Comparison of ENCODE assay signal across 1 cellular context in the genomic region with DNA sequence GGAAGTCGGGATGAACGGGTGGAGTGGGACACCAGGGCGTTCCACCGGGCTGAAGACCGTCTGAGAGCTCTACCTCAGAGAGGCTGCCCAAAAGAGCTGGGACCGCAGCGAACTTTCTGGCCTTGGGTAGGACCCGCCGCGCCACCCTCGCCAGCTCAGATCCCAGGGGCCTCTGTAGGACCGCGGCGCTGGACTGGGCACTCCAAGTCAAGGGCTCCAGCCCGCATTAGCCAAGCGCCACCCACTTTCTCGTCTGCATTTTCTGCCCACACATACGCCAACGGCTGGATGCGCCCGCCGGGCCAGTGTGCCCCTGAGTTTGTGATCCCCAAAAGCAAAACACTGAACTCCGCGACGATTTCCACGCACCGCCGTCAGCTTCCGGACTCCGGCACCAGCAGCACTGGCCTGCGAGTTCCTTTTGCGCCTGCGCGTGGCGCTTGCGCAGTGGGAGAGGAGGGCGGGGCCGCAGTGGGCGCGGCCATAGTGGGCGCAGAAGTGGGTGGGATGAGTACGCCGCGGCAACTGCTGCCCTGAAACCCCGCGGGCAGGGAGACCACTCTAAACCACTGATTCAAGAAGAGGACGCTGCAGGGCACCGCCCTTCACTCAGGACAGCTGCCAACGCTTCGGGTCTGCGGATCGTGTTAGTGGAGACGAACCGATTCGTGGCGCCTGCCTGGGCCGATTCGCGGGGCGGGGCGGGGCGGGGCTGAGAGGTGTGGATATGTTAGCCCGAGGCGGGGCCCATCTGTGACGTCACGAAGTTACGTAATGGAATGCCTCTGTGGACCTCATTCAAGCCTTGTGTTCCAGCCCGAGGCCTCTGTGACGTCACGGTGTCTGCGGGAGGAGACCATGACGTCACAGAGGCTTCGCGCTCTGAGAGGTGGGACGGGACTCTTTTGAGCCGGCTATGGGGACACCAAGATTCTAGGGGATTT.
TF ChIP-seq lines count a peak whose summit lies in the region.

No MANE protein-coding gene starts in this region.

TF ChIP-seq in HepG2, 621 proteins besides CTCF, POLR2A, EP300 and RAD21 (continued from another document and continues in another):
- TF ChIP-seq, protein P1, sequence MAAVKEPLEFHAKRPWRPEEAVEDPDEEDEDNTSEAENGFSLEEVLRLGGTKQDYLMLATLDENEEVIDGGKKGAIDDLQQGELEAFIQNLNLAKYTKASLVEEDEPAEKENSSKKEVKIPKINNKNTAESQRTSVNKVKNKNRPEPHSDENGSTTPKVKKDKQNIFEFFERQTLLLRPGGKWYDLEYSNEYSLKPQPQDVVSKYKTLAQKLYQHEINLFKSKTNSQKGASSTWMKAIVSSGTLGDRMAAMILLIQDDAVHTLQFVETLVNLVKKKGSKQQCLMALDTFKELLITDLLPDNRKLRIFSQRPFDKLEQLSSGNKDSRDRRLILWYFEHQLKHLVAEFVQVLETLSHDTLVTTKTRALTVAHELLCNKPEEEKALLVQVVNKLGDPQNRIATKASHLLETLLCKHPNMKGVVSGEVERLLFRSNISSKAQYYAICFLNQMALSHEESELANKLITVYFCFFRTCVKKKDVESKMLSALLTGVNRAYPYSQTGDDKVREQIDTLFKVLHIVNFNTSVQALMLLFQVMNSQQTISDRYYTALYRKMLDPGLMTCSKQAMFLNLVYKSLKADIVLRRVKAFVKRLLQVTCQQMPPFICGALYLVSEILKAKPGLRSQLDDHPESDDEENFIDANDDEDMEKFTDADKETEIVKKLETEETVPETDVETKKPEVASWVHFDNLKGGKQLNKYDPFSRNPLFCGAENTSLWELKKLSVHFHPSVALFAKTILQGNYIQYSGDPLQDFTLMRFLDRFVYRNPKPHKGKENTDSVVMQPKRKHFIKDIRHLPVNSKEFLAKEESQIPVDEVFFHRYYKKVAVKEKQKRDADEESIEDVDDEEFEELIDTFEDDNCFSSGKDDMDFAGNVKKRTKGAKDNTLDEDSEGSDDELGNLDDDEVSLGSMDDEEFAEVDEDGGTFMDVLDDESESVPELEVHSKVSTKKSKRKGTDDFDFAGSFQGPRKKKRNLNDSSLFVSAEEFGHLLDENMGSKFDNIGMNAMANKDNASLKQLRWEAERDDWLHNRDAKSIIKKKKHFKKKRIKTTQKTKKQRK (IDR thresholded peaks at IDR 0.05; ENCODE audit: low read length) = no peak
- TF ChIP-seq PHF20 (CRISPR knock-in tag; IDR thresholded peaks at IDR 0.05) (peak; percentile 95), CREB1 (IDR thresholded peaks at IDR 0.05) (peak; percentile 100), CREB1 (CRISPR knock-in tag; IDR thresholded peaks at IDR 0.05) (peak; percentile 99), MED13 (CRISPR knock-in tag; IDR thresholded peaks at IDR 0.05) (no peak; the same call in none of the 2 replicates), RFXANK (CRISPR knock-in tag; IDR thresholded peaks at IDR 0.05) (0 out of 2 replicates have a peak, but pooled peaks have one; percentile 86), MBNL3 (CRISPR knock-in tag; conservative IDR thresholded peaks at IDR 0.05) (no peak), ARNT (IDR thresholded peaks at IDR 0.05) (no peak), BRCA1 (CRISPR knock-in tag; IDR thresholded peaks at IDR 0.05) (peak; percentile 84; the same call in 1 of the 2 replicates), ELF4 (CRISPR knock-in tag; IDR thresholded peaks at IDR 0.05; ENCODE audit: borderline replicate concordance) (no peak), ZBTB3 (CRISPR knock-in tag; IDR thresholded peaks at IDR 0.05; ENCODE audit: borderline replicate concordance, low read depth) (peak; percentile 68; the same call in 1 of the 2 replicates), ZNF296 (CRISPR knock-in tag; conservative IDR thresholded peaks at IDR 0.05) (0 out of 2 replicates have a peak, but pooled peaks have one; percentile 38), ARID2 (CRISPR knock-in tag; IDR thresholded peaks at IDR 0.05; ENCODE audit: borderline replicate concordance) (peak; percentile 33; the same call in 1 of the 2 replicates), REL (CRISPR knock-in tag; conservative IDR thresholded peaks at IDR 0.05) (no peak), CENPT (CRISPR knock-in tag; IDR thresholded peaks at IDR 0.05; ENCODE audit: low read depth) (peak; percentile 88; the same call in 1 of the 2 replicates), SP5 (CRISPR knock-in tag; IDR thresholded peaks at IDR 0.05; ENCODE audit: borderline replicate concordance, low read depth) (peak; percentile 72; the same call in 1 of the 2 replicates), TSC22D2 (CRISPR knock-in tag; IDR thresholded peaks at IDR 0.05; ENCODE audit: borderline replicate concordance) (peak; percentile 72; the same call in 1 of the 2 replicates), NFIB (CRISPR knock-in tag; IDR thresholded peaks at IDR 0.05; ENCODE audit: borderline replicate concordance) (no peak), SOX6 (IDR thresholded peaks at IDR 0.05) (no peak), SOX6 (CRISPR knock-in tag; IDR thresholded peaks at IDR 0.05) (peak; percentile 74)
- TF ChIP-seq, protein P2, sequence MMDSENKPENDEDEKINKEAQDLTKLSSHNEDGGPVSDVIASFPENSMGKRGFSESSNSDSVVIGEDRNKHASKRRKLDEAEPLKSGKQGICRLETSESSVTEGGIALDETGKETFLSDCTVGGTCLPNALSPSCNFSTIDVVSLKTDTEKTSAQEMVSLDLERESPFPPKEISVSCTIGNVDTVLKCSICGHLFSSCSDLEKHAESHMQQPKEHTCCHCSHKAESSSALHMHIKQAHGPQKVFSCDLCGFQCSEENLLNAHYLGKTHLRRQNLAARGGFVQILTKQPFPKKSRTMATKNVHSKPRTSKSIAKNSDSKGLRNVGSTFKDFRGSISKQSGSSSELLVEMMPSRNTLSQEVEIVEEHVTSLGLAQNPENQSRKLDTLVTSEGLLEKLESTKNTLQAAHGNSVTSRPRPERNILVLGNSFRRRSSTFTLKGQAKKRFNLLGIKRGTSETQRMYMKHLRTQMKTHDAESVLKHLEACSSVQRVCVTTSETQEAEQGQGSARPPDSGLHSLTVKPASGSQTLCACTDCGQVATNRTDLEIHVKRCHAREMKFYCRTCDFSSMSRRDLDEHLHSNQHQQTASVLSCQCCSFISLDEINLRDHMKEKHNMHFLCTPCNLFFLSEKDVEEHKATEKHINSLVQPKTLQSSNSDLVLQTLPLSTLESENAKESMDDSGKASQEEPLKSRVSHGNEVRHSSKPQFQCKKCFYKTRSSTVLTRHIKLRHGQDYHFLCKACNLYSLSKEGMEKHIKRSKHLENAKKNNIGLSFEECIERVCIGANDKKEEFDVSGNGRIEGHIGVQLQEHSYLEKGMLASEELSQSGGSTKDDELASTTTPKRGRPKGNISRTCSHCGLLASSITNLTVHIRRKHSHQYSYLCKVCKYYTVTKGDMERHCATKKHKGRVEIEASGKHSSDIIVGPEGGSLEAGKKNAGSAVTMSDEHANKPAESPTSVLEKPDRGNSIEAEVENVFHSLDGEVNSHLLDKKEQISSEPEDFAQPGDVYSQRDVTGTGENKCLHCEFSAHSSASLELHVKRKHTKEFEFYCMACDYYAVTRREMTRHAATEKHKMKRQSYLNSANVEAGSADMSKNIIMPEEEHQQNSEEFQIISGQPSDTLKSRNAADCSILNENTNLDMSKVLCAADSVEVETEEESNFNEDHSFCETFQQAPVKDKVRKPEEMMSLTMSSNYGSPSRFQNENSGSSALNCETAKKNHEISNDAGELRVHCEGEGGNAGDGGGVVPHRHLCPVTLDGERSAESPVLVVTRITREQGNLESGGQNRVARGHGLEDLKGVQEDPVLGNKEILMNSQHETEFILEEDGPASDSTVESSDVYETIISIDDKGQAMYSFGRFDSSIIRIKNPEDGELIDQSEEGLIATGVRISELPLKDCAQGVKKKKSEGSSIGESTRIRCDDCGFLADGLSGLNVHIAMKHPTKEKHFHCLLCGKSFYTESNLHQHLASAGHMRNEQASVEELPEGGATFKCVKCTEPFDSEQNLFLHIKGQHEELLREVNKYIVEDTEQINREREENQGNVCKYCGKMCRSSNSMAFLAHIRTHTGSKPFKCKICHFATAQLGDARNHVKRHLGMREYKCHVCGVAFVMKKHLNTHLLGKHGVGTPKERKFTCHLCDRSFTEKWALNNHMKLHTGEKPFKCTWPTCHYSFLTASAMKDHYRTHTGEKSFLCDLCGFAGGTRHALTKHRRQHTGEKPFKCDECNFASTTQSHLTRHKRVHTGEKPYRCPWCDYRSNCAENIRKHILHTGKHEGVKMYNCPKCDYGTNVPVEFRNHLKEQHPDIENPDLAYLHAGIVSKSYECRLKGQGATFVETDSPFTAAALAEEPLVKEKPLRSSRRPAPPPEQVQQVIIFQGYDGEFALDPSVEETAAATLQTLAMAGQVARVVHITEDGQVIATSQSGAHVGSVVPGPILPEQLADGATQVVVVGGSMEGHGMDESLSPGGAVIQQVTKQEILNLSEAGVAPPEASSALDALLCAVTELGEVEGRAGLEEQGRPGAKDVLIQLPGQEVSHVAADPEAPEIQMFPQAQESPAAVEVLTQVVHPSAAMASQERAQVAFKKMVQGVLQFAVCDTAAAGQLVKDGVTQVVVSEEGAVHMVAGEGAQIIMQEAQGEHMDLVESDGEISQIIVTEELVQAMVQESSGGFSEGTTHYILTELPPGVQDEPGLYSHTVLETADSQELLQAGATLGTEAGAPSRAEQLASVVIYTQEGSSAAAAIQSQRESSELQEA (CRISPR knock-in tag; IDR thresholded peaks at IDR 0.05; ENCODE audit: not compliant biosample characterization) = peak; percentile 94
- TF ChIP-seq, protein P3, sequence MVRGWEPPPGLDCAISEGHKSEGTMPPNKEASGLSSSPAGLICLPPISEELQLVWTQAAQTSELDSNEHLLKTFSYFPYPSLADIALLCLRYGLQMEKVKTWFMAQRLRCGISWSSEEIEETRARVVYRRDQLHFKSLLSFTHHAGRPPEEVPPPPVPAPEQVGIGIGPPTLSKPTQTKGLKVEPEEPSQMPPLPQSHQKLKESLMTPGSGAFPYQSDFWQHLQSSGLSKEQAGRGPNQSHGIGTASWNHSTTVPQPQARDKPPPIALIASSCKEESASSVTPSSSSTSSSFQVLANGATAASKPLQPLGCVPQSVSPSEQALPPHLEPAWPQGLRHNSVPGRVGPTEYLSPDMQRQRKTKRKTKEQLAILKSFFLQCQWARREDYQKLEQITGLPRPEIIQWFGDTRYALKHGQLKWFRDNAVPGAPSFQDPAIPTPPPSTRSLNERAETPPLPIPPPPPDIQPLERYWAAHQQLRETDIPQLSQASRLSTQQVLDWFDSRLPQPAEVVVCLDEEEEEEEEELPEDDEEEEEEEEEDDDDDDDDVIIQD (CRISPR knock-in tag; IDR thresholded peaks at IDR 0.05; ENCODE audit: low read depth) = no peak; the same call in 1 of the 2 replicates
- TF ChIP-seq, protein P4, sequence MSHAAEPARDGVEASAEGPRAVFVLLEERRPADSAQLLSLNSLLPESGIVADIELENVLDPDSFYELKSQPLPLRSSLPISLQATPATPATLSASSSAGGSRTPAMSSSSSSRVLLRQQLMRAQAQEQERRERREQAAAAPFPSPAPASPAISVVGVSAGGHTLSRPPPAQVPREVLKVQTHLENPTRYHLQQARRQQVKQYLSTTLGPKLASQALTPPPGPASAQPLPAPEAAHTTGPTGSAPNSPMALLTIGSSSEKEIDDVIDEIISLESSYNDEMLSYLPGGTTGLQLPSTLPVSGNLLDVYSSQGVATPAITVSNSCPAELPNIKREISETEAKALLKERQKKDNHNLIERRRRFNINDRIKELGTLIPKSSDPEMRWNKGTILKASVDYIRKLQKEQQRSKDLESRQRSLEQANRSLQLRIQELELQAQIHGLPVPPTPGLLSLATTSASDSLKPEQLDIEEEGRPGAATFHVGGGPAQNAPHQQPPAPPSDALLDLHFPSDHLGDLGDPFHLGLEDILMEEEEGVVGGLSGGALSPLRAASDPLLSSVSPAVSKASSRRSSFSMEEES (CRISPR knock-in tag; IDR thresholded peaks at IDR 0.05) = no peak; the same call in 1 of the 2 replicates
- TF ChIP-seq, protein P5, sequence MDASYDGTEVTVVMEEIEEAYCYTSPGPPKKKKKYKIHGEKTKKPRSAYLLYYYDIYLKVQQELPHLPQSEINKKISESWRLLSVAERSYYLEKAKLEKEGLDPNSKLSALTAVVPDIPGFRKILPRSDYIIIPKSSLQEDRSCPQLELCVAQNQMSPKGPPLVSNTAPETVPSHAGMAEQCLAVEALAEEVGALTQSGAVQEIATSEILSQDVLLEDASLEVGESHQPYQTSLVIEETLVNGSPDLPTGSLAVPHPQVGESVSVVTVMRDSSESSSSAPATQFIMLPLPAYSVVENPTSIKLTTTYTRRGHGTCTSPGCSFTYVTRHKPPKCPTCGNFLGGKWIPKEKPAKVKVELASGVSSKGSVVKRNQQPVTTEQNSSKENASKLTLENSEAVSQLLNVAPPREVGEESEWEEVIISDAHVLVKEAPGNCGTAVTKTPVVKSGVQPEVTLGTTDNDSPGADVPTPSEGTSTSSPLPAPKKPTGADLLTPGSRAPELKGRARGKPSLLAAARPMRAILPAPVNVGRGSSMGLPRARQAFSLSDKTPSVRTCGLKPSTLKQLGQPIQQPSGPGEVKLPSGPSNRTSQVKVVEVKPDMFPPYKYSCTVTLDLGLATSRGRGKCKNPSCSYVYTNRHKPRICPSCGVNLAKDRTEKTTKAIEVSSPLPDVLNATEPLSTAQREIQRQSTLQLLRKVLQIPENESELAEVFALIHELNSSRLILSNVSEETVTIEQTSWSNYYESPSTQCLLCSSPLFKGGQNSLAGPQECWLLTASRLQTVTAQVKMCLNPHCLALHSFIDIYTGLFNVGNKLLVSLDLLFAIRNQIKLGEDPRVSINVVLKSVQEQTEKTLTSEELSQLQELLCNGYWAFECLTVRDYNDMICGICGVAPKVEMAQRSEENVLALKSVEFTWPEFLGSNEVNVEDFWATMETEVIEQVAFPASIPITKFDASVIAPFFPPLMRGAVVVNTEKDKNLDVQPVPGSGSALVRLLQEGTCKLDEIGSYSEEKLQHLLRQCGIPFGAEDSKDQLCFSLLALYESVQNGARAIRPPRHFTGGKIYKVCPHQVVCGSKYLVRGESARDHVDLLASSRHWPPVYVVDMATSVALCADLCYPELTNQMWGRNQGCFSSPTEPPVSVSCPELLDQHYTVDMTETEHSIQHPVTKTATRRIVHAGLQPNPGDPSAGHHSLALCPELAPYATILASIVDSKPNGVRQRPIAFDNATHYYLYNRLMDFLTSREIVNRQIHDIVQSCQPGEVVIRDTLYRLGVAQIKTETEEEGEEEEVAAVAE (CRISPR knock-in tag; IDR thresholded peaks at IDR 0.05; ENCODE audit: borderline replicate concordance) = peak; percentile 87
